12 cellular contexts compared by ENCODE assay signal in genomic region chr12:122976648-122976975, GRCh38. TPM values are rescaled to one million over a fixed set of nuclear protein-coding genes. Genes with fewer than 3 reads are reported as not detected.
A peak's percentile ranks its signal among the peaks of the same experiment; 100 is the strongest.
DNase-seq lines count a peak whose midpoint lies in the region; ATAC-seq and TF ChIP-seq lines count a peak whose summit lies in the region.
"Had no signal": no experiment of that assay in that cellular context is flagged by ENCODE, and none has a peak within 500 bp of the region (broad histone marks: within the 10 kb centered on the region; RNA-seq: fewer than 3 reads in every experiment).

No MANE protein-coding gene starts in this region.

- peaks cover 20% of the 10 kb centered on the region for H3K36me3 Mint-ChIP-seq in CD4-positive, alpha-beta T cell (ENCODE audit: low read depth)
- no peaks in the 10 kb centered on the region for H3K36me3 Mint-ChIP-seq in neural crest cell (ENCODE audit: low read depth)

- H3K4me3 Mint-ChIP-seq in CD4-positive, alpha-beta T cell: peak overlapping the region; percentile 98
- peak overlapping the region; percentile 99 for H3K4me3 Mint-ChIP-seq in neural crest cell

- H3K27ac Mint-ChIP-seq in CD4-positive, alpha-beta T cell: peak overlapping the region; percentile 44
- no peak overlapping the region for H3K27ac Mint-ChIP-seq in neural crest cell (ENCODE audit: unreplicated experiment)

- CTCF ChIA-PET in CD4-positive, alpha-beta T cell (lab: Charles Lee): interaction anchor here (0.6 kb wide), 1 partner anchor 46 kb away, joined by 3 read pairs; no protein-coding TSS in a partner anchor

- no peak for DNase-seq in CD4-positive, alpha-beta T cell
- DNase-seq in M059J (ENCODE audit: low read depth): peak; percentile 26
- no peak for DNase-seq in breast epithelium (ENCODE audit: low spot score in 2 of 2)
- DNase-seq in neural crest cell (ENCODE audit: low read depth, low spot score): no peak
- no peak for DNase-seq in HuH-7.5 (ENCODE audit: low spot score)
- no peak for DNase-seq in DMS53 treated with DMSO at 0.1 percent for 48 hours (lab: John Stamatoyannopoulos, UW; ENCODE audit: unreplicated experiment)
- DNase-seq: foreskin fibroblast, GDM1, NCI-H82 had no signal

- H3K27ac ChIP-seq in CD4-positive, alpha-beta T cell (ENCODE audit: low read depth, low read length): no peak overlapping the region
- no peak overlapping the region for H3K27ac ChIP-seq in breast epithelium

- intact Hi-C loops in CD4-positive, alpha-beta T cell (cut with DNase I, micrococcal nuclease): loop anchor here in 1 of 2 experiments (5.0 to 10.0 kb wide), 4 partner anchors 176 to 626 kb away; partner anchors contain the start of genes DDX55, KNTC1, PITPNM2 and RSRC2
- intact Hi-C loops in breast epithelium (cut with DNase I; ENCODE audit: low total_unique reads): no loop called here

- H3K4me1 ChIP-seq in breast epithelium: peaks cover 12 to 35% of the 10 kb centered on the region in 2 donors

- POLR2A ChIA-PET in CD4-positive, alpha-beta T cell (lab: Charles Lee): interaction anchor here (2.4 to 3.1 kb wide), 4 partner anchors 11 to 389 kb away, joined by 16 to 58 read pairs (median 34); partner anchors contain the start of genes ABCB9, HIP1R, MPHOSPH9 and MTRFR

- no peaks in the 10 kb centered on the region for H3K27me3 ChIP-seq in CD4-positive, alpha-beta T cell (ENCODE audit: control insufficient read depth, insufficient read depth, low read length)
- no peaks in the 10 kb centered on the region for H3K27me3 ChIP-seq in breast epithelium
- H3K27me3 ChIP-seq: ascending aorta had no signal

- no peaks in the 10 kb centered on the region for H3K36me3 ChIP-seq in breast epithelium
- H3K36me3 ChIP-seq: ascending aorta had no signal

- no peak for TF ChIP-seq CTCF in CD4-positive, alpha-beta T cell (IDR thresholded peaks at IDR 0.05)
- TF ChIP-seq CTCF in breast epithelium (IDR thresholded peaks at IDR 0.05): no peak
- no peak for TF ChIP-seq CTCF in neural crest cell (conservative IDR thresholded peaks at IDR 0.05)

- no peaks in the 10 kb centered on the region for H3K9me3 ChIP-seq in CD4-positive, alpha-beta T cell (ENCODE audit: control insufficient read depth, low read length)
- H3K9me3 ChIP-seq in breast epithelium: no peaks in the 10 kb centered on the region
- H3K9me3 ChIP-seq: ascending aorta had no signal

- no peaks in the 10 kb centered on the region for H3K9me3 Mint-ChIP-seq in CD4-positive, alpha-beta T cell
- no peaks in the 10 kb centered on the region for H3K9me3 Mint-ChIP-seq in neural crest cell

- no peaks in the 10 kb centered on the region for H3K27me3 Mint-ChIP-seq in CD4-positive, alpha-beta T cell
- H3K27me3 Mint-ChIP-seq in neural crest cell (ENCODE audit: low read depth): peaks cover 6% of the 10 kb centered on the region

- ATAC-seq in CD4-positive, alpha-beta T cell (ENCODE audit: poor library complexity): no peak
- ATAC-seq in HG02885 (IDR thresholded peaks at IDR 0.05; ENCODE audit: poor library complexity, unreplicated experiment) (no peak), GM19463 (IDR thresholded peaks at IDR 0.05; ENCODE audit: unreplicated experiment) (no peak)

- peak overlapping the region in 2 of 3 donors; percentile 77 to 84 for H3K4me3 ChIP-seq in breast epithelium

- H3K4me1 Mint-ChIP-seq in CD4-positive, alpha-beta T cell (ENCODE audit: low read depth): peaks cover 40% of the 10 kb centered on the region
- H3K4me1 Mint-ChIP-seq in neural crest cell: peaks cover 29% of the 10 kb centered on the region

- no peak for TF ChIP-seq POLR2A in breast epithelium (IDR thresholded peaks at IDR 0.05)

RNA-seq across cellular contexts. Expression of gene OGFOD2, which starts 1.6 kb away (rescaled TPM):
- total RNA-seq in CD4-positive, alpha-beta T cell: 10 to 100 TPM; 12.0 to 14.9 TPM
- total RNA-seq in M059J (2014; rRNA removed; shearing (Covaris generic)): 13.0 and 17.2 TPM in 2 replicates
- total RNA-seq in breast epithelium: 10 to 100 TPM in 2 of 3 donors, 1 to 10 TPM in 1; 9.0 to 16.5 (median 12.1) TPM
- 17.2 and 18.1 TPM in 2 replicates for total RNA-seq in neural crest cell

RNA-seq across cellular contexts. Expression of gene ARL6IP4, which starts 3.9 kb away (rescaled TPM):
- total RNA-seq in CD4-positive, alpha-beta T cell: 100 to 1,000 TPM; 140 to 142 TPM
- total RNA-seq in M059J (2014; rRNA removed; shearing (Covaris generic)): 99.5 and 197 TPM in 2 replicates
- total RNA-seq in breast epithelium (100 to 1,000 TPM; 196 to 279 (median 234) TPM), neural crest cell (173 and 180 TPM in 2 replicates)

RNA-seq across cellular contexts. Expression of gene ABCB9, which starts 10.3 kb away (rescaled TPM):
- total RNA-seq in CD4-positive, alpha-beta T cell: 1 to 10 TPM; 5.4 to 6.2 TPM
- total RNA-seq in M059J (2014; rRNA removed; shearing (Covaris generic)): 5.8 and 9.6 TPM in 2 replicates
- total RNA-seq in breast epithelium (1 to 10 TPM in 2 of 3 donors, under 1 TPM in 1; 0.96 to 8.6 (median 6.2) TPM), neural crest cell (14.2 and 16.3 TPM in 2 replicates)
